ENCODE assay signal across 28 cellular contexts in genomic region chr5:35674049-35674448, GRCh38. TPM values are rescaled to one million over a fixed set of nuclear protein-coding genes. Genes with fewer than 3 reads are reported as not detected.
DNase-seq lines count a peak whose midpoint lies in the region; ATAC-seq and TF ChIP-seq lines count a peak whose summit lies in the region.
"Had no signal": no experiment of that assay in that cellular context is flagged by ENCODE, and none has a peak within 500 bp of the region (broad histone marks: within the 10 kb centered on the region; RNA-seq: fewer than 3 reads in every experiment).

No MANE protein-coding gene starts in this region.

- no peak for ATAC-seq in CD4-positive, alpha-beta T cell (ENCODE audit: poor library complexity)
- peak; percentile 52 for ATAC-seq in effector memory CD8-positive, alpha-beta T cell (replicated peaks)
- ATAC-seq: gastroesophageal sphincter had no signal

- no peaks in the 10 kb centered on the region for H3K27me3 Mint-ChIP-seq in T-helper 1 cell treated with Interleukin-12 subunit alpha and Interleukin-12 subunit beta and Interleukin-4 antibody, amounts not matched to agents 30 μg/mL and 1 μg/mL, for 36 hours (ENCODE audit: low read depth)
- H3K27me3 Mint-ChIP-seq in CD4-positive, alpha-beta T cell: no peaks in the 10 kb centered on the region
- no peaks in the 10 kb centered on the region for H3K27me3 Mint-ChIP-seq in activated CD4-positive, alpha-beta memory T cell treated with anti-CD3 and anti-CD28 coated beads, Interleukin-2, amount 10 ng/mL, durations not matched to agents 7 days and 5 days
- no peaks in the 10 kb centered on the region for H3K27me3 Mint-ChIP-seq in effector memory CD8-positive, alpha-beta T cell
- H3K27me3 Mint-ChIP-seq: CD4-positive, CD25-positive, alpha-beta regulatory T cell had no signal

- in situ Hi-C loops in G401 (cut with HindIII; ENCODE audit: low sequenced_read_pairs): no loop called here

- DNase-seq in T-helper 1 cell: no peak
- DNase-seq in CD4-positive, alpha-beta T cell: no peak
- DNase-seq in activated CD4-positive, alpha-beta memory T cell treated with anti-CD3 and anti-CD28 coated beads, Interleukin-2, amount 10 ng/mL, durations not matched to agents 7 days and 5 days: no peak
- no peak for DNase-seq in effector memory CD8-positive, alpha-beta T cell
- DNase-seq in mesenteric fat pad (ENCODE audit: low spot score): no peak
- DNase-seq in G401 (ENCODE audit: low spot score): no peak
- no peak for DNase-seq in NCI-H2029 (lab: John Stamatoyannopoulos, UW)
- DNase-seq: CD4-positive, CD25-positive, alpha-beta regulatory T cell; DMS 273 treated with DMSO at 0.1 percent for 48 hours; dorsolateral prefrontal cortex; GOT3; hippocampal formation; Karpas-422; NCI-H1436; NCI-H2107; NCI-H446 treated with DMSO at 0.1 percent for 48 hours; nucleus accumbens; sigmoid colon; SK-N-SH; stimulated activated CD4-positive, alpha-beta T cell treated with anti-CD3 and anti-CD28 coated beads, Interleukin-15, amount 100 ng/mL, for 24 hours; stomach; thyroid gland had no signal

- H3K4me3 Mint-ChIP-seq in T-helper 1 cell treated with Interleukin-12 subunit alpha and Interleukin-12 subunit beta and Interleukin-4 antibody, amounts not matched to agents 30 μg/mL and 1 μg/mL, for 36 hours: peak overlapping the region; percentile 52
- H3K4me3 Mint-ChIP-seq in CD4-positive, alpha-beta T cell: peak overlapping the region; percentile 63
- no peak overlapping the region for H3K4me3 Mint-ChIP-seq in activated CD4-positive, alpha-beta memory T cell treated with anti-CD3 and anti-CD28 coated beads, Interleukin-2, amount 10 ng/mL, durations not matched to agents 7 days and 5 days
- peak overlapping the region; percentile 47 to 52 for H3K4me3 Mint-ChIP-seq in effector memory CD8-positive, alpha-beta T cell

- peak overlapping the region; percentile 31 for H3K27ac ChIP-seq in CD4-positive, alpha-beta T cell (ENCODE audit: low read depth, low read length)
- H3K27ac ChIP-seq: 22Rv1, gastroesophageal sphincter, HL-60, prostate gland, sigmoid colon, stomach, vagina had no signal

- no peaks in the 10 kb centered on the region for H3K27me3 ChIP-seq in CD4-positive, alpha-beta T cell (ENCODE audit: control insufficient read depth, insufficient read depth, low read length)
- H3K27me3 ChIP-seq: dorsolateral prefrontal cortex, gastroesophageal sphincter, sigmoid colon, stomach, thyroid gland, vagina had no signal

- no peaks in the 10 kb centered on the region for H3K9me3 Mint-ChIP-seq in T-helper 1 cell treated with Interleukin-12 subunit alpha and Interleukin-12 subunit beta and Interleukin-4 antibody, amounts not matched to agents 30 μg/mL and 1 μg/mL, for 36 hours
- no peaks in the 10 kb centered on the region for H3K9me3 Mint-ChIP-seq in CD4-positive, alpha-beta T cell
- H3K9me3 Mint-ChIP-seq in activated CD4-positive, alpha-beta memory T cell treated with anti-CD3 and anti-CD28 coated beads, Interleukin-2, amount 10 ng/mL, durations not matched to agents 7 days and 5 days: no peaks in the 10 kb centered on the region
- H3K9me3 Mint-ChIP-seq in effector memory CD8-positive, alpha-beta T cell: no peaks in the 10 kb centered on the region
- H3K9me3 Mint-ChIP-seq: CD4-positive, CD25-positive, alpha-beta regulatory T cell had no signal

- CTCF ChIA-PET in CD4-positive, alpha-beta T cell (lab: Charles Lee): interaction anchor here (0.8 to 2.0 kb wide), 3 partner anchors 16 to 251 kb away, joined by 3 to 8 read pairs (median 5); no protein-coding TSS in a partner anchor
- CTCF ChIA-PET in activated CD4-positive, alpha-beta memory T cell treated with anti-CD3 and anti-CD28 coated beads, Interleukin-2, amount 10 ng/mL, durations not matched to agents 7 days and 5 days (lab: Charles Lee): interaction anchor here (1.0 to 1.8 kb wide), 3 partner anchors 23 to 199 kb away, joined by 3 to 9 read pairs (median 4); partner anchors contain the start of gene SPEF2

- H3K9me3 ChIP-seq in CD4-positive, alpha-beta T cell (ENCODE audit: control insufficient read depth, low read length): no peaks in the 10 kb centered on the region
- H3K9me3 ChIP-seq: gastroesophageal sphincter, prostate gland, sigmoid colon, SK-N-SH, stomach, thyroid gland, vagina had no signal

- H3K36me3 Mint-ChIP-seq in T-helper 1 cell treated with Interleukin-12 subunit alpha and Interleukin-12 subunit beta and Interleukin-4 antibody, amounts not matched to agents 30 μg/mL and 1 μg/mL, for 36 hours (ENCODE audit: low read depth): peaks cover 2% of the 10 kb centered on the region
- peaks cover 4% of the 10 kb centered on the region for H3K36me3 Mint-ChIP-seq in CD4-positive, alpha-beta T cell (ENCODE audit: low read depth)
- peaks cover 13% of the 10 kb centered on the region for H3K36me3 Mint-ChIP-seq in activated CD4-positive, alpha-beta memory T cell treated with anti-CD3 and anti-CD28 coated beads, Interleukin-2, amount 10 ng/mL, durations not matched to agents 7 days and 5 days (ENCODE audit: low read depth)
- H3K36me3 Mint-ChIP-seq in effector memory CD8-positive, alpha-beta T cell (ENCODE audit: insufficient read depth): no peaks in the 10 kb centered on the region
- H3K36me3 Mint-ChIP-seq: CD4-positive, CD25-positive, alpha-beta regulatory T cell had no signal

- TF ChIP-seq CTCF in CD4-positive, alpha-beta T cell (IDR thresholded peaks at IDR 0.05): no peak

- H3K27ac Mint-ChIP-seq in T-helper 1 cell treated with Interleukin-12 subunit alpha and Interleukin-12 subunit beta and Interleukin-4 antibody, amounts not matched to agents 30 μg/mL and 1 μg/mL, for 36 hours: peak overlapping the region; percentile 82
- H3K27ac Mint-ChIP-seq in CD4-positive, alpha-beta T cell: peak overlapping the region; percentile 93
- H3K27ac Mint-ChIP-seq in activated CD4-positive, alpha-beta memory T cell treated with anti-CD3 and anti-CD28 coated beads, Interleukin-2, amount 10 ng/mL, durations not matched to agents 7 days and 5 days: peak overlapping the region; percentile 77
- peak overlapping the region; percentile 84 for H3K27ac Mint-ChIP-seq in effector memory CD8-positive, alpha-beta T cell

- intact Hi-C loops in CD4-positive, alpha-beta T cell (cut with DNase I, micrococcal nuclease): loop anchor here in 1 of 2 experiments (5.0 kb wide), 3 partner anchors 103 to 253 kb away; no protein-coding TSS in a partner anchor

- H3K4me1 Mint-ChIP-seq in T-helper 1 cell treated with Interleukin-12 subunit alpha and Interleukin-12 subunit beta and Interleukin-4 antibody, amounts not matched to agents 30 μg/mL and 1 μg/mL, for 36 hours (ENCODE audit: low read depth): peaks cover 48% of the 10 kb centered on the region
- peaks cover 76% of the 10 kb centered on the region for H3K4me1 Mint-ChIP-seq in CD4-positive, alpha-beta T cell (ENCODE audit: low read depth)
- peaks cover 50% of the 10 kb centered on the region for H3K4me1 Mint-ChIP-seq in activated CD4-positive, alpha-beta memory T cell treated with anti-CD3 and anti-CD28 coated beads, Interleukin-2, amount 10 ng/mL, durations not matched to agents 7 days and 5 days
- H3K4me1 Mint-ChIP-seq in effector memory CD8-positive, alpha-beta T cell (ENCODE audit: low read depth in 2 of 2): peaks cover 22 to 36% of the 10 kb centered on the region in 2 donors

- POLR2A ChIA-PET in CD4-positive, alpha-beta T cell (lab: Charles Lee): interaction anchor here (1.1 to 1.9 kb wide), 2 partner anchors 10 to 156 kb away, joined by 3 to 9 read pairs; no protein-coding TSS in a partner anchor
- POLR2A ChIA-PET in activated CD4-positive, alpha-beta memory T cell treated with anti-CD3 and anti-CD28 coated beads, Interleukin-2, amount 10 ng/mL, durations not matched to agents 7 days and 5 days (lab: Charles Lee): no interaction called here

RNA-seq across cellular contexts. Expression of gene SPEF2, which starts 56.4 kb away (rescaled TPM):
- total RNA-seq in CD4-positive, alpha-beta T cell: 1 to 10 TPM; 3.2 TPM
- 10 to 100 TPM; 10.8 to 13.1 TPM for total RNA-seq in activated CD4-positive, alpha-beta memory T cell treated with anti-CD3 and anti-CD28 coated beads, Interleukin-2, amount 10 ng/mL, durations not matched to agents 7 days and 5 days
- 2.3 TPM for total RNA-seq in mesenteric fat pad
- 1.1 and 4.9 TPM in 2 replicates for total RNA-seq in G401 (2014; rRNA removed; shearing (Covaris generic))
